In the genomic region with DNA sequence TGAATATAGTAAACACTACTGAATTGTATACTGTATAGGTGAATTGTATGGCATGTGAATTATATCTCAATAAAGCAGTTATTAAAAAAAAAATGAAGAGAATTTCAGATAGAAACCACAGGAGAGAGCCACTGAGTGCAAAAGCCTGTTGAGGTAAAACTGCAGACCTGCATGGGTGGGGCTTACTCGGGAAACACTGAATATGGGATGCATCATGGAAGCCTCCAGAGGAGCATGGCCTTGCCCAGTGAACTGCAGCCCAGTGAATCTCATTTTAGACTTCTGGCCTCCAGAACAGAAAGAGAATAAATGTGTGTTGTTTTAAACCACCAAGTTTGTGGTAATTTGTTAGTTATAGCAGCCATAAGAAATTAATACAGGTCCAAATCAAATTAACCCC, we compare ENCODE assay signal across 27 cellular contexts.
"Had no signal": no experiment of that assay in that cellular context is flagged by ENCODE, and none has a peak within 500 bp of the region (broad histone marks: within the 10 kb centered on the region; RNA-seq: fewer than 3 reads in every experiment).

No MANE protein-coding gene starts in this region.

- DNase-seq: activated CD4-positive, alpha-beta memory T cell treated with anti-CD3 and anti-CD28 coated beads for 36 hours; activated CD4-positive, alpha-beta T cell treated with anti-CD3 and anti-CD28 coated beads for 4 hours; activated CD8-positive, alpha-beta memory T cell treated with anti-CD3 and anti-CD28 coated beads, Interleukin-2, amount 10 ng/mL, durations not matched to agents 7 days and 5 days; activated gamma-delta T cell treated with Interleukin-2 at 50 U/mL for 16 hours; activated naive CD8-positive, alpha-beta T cell treated with anti-CD3 and anti-CD28 coated beads for 36 hours; activated T-cell treated with anti-CD3 and anti-CD28 coated beads for 4 hours; amniotic stem cell; colonic mucosa; endodermal cell; esophagus squamous epithelium; gastrocnemius medialis; hippocampal formation; left ventricle myocardium superior; mammary epithelial cell; midbrain; nucleus accumbens; right cardiac atrium; stimulated activated CD4-positive, alpha-beta T cell treated with anti-CD3 and anti-CD28 coated beads, Interleukin-1b, Interleukin-23, amount 100 ng/mL, for 48 hours; stimulated activated naive CD8-positive, alpha-beta T cell treated with anti-CD3 and anti-CD28 coated beads, Interleukin-15, amount 100 ng/mL, for 72 hours; T-helper 1 cell; tibial artery had no signal

- H3K27me3 Mint-ChIP-seq: activated CD4-positive, alpha-beta memory T cell treated with anti-CD3 and anti-CD28 coated beads for 36 hours; activated CD8-positive, alpha-beta memory T cell treated with anti-CD3 and anti-CD28 coated beads, Interleukin-2, amount 10 ng/mL, durations not matched to agents 7 days and 5 days; activated naive CD8-positive, alpha-beta T cell treated with anti-CD3 and anti-CD28 coated beads for 36 hours; stimulated activated naive CD8-positive, alpha-beta T cell treated with anti-CD3 and anti-CD28 coated beads, Interleukin-15, amount 100 ng/mL, for 72 hours had no signal

- FAIRE-seq: urothelium cell line had no signal

- H2AFZ ChIP-seq: parathyroid adenoma had no signal

- H3K79me2 ChIP-seq: parathyroid adenoma had no signal

- H3K4me1 ChIP-seq: breast epithelium, colonic mucosa, esophagus squamous epithelium, gastrocnemius medialis, parathyroid adenoma had no signal

- H3K4me1 Mint-ChIP-seq: activated CD8-positive, alpha-beta memory T cell treated with anti-CD3 and anti-CD28 coated beads, Interleukin-2, amount 10 ng/mL, durations not matched to agents 7 days and 5 days; activated naive CD8-positive, alpha-beta T cell treated with anti-CD3 and anti-CD28 coated beads for 36 hours; endodermal cell; stimulated activated effector memory CD8-positive, alpha-beta T cell treated with anti-CD3 and anti-CD28 coated beads, Interleukin-12 subunit alpha, Interleukin-12 subunit beta, amount 100 ng/mL, for 72 hours; stimulated activated naive CD8-positive, alpha-beta T cell treated with anti-CD3 and anti-CD28 coated beads, Interleukin-15, amount 100 ng/mL, for 72 hours had no signal

- H3K27ac Mint-ChIP-seq: activated CD4-positive, alpha-beta memory T cell treated with anti-CD3 and anti-CD28 coated beads for 36 hours; activated CD8-positive, alpha-beta memory T cell treated with anti-CD3 and anti-CD28 coated beads, Interleukin-2, amount 10 ng/mL, durations not matched to agents 7 days and 5 days; activated naive CD8-positive, alpha-beta T cell treated with anti-CD3 and anti-CD28 coated beads for 36 hours; activated T-helper 1 cell treated with anti-CD3 and anti-CD28 coated beads, Interleukin-12 subunit alpha, Interleukin-12 subunit beta, Interleukin-2, Interleukin-4 antibody, amounts not matched to agents 30 ng/mL and 10 ng/mL and 1 ng/mL, durations not matched to agents 14 hours and 24 hours and 36 hours; endodermal cell had no signal

- H3K9me3 ChIP-seq: breast epithelium, colonic mucosa, esophagus squamous epithelium, gastrocnemius medialis, tibial artery had no signal

- H3K36me3 ChIP-seq: colonic mucosa had no signal

- H3K27me3 ChIP-seq: breast epithelium, colonic mucosa, esophagus squamous epithelium, gastrocnemius medialis, tibial artery had no signal

- H3K27ac ChIP-seq: breast epithelium, colonic mucosa, esophagus squamous epithelium, gastrocnemius medialis, parathyroid adenoma, skin epidermis, tibial artery had no signal

- ATAC-seq: activated CD8-positive, alpha-beta memory T cell treated with anti-CD3 and anti-CD28 coated beads, Interleukin-2, amount 10 ng/mL, durations not matched to agents 7 days and 5 days; gastrocnemius medialis; left ventricle myocardium superior; right cardiac atrium; stimulated activated effector memory CD8-positive, alpha-beta T cell treated with anti-CD3 and anti-CD28 coated beads, Interleukin-12 subunit alpha, Interleukin-12 subunit beta, amount 100 ng/mL, for 72 hours; stimulated activated naive CD8-positive, alpha-beta T cell treated with anti-CD3 and anti-CD28 coated beads, Interleukin-15, amount 100 ng/mL, for 72 hours had no signal

- H3K9me3 Mint-ChIP-seq: activated CD4-positive, alpha-beta memory T cell treated with anti-CD3 and anti-CD28 coated beads for 36 hours; activated naive CD8-positive, alpha-beta T cell treated with anti-CD3 and anti-CD28 coated beads for 36 hours; activated T-helper 1 cell treated with anti-CD3 and anti-CD28 coated beads, Interleukin-12 subunit alpha, Interleukin-12 subunit beta, Interleukin-2, Interleukin-4 antibody, amounts not matched to agents 30 ng/mL and 10 ng/mL and 1 ng/mL, durations not matched to agents 14 hours and 24 hours and 36 hours; endodermal cell; stimulated activated effector memory CD8-positive, alpha-beta T cell treated with anti-CD3 and anti-CD28 coated beads, Interleukin-12 subunit alpha, Interleukin-12 subunit beta, amount 100 ng/mL, for 72 hours; stimulated activated naive CD8-positive, alpha-beta T cell treated with anti-CD3 and anti-CD28 coated beads, Interleukin-15, amount 100 ng/mL, for 72 hours had no signal

- H3K4me3 ChIP-seq: breast epithelium, colonic mucosa, esophagus squamous epithelium, gastrocnemius medialis, skin epidermis, tibial artery had no signal

- H3K9ac ChIP-seq: parathyroid adenoma had no signal

- H3K4me3 Mint-ChIP-seq: activated CD4-positive, alpha-beta memory T cell treated with anti-CD3 and anti-CD28 coated beads for 36 hours; activated CD8-positive, alpha-beta memory T cell treated with anti-CD3 and anti-CD28 coated beads, Interleukin-2, amount 10 ng/mL, durations not matched to agents 7 days and 5 days; activated naive CD8-positive, alpha-beta T cell treated with anti-CD3 and anti-CD28 coated beads for 36 hours; activated T-helper 1 cell treated with anti-CD3 and anti-CD28 coated beads, Interleukin-12 subunit alpha, Interleukin-12 subunit beta, Interleukin-2, Interleukin-4 antibody, amounts not matched to agents 30 ng/mL and 10 ng/mL and 1 ng/mL, durations not matched to agents 14 hours and 24 hours and 36 hours; endodermal cell; stimulated activated effector memory CD8-positive, alpha-beta T cell treated with anti-CD3 and anti-CD28 coated beads, Interleukin-12 subunit alpha, Interleukin-12 subunit beta, amount 100 ng/mL, for 72 hours; stimulated activated naive CD8-positive, alpha-beta T cell treated with anti-CD3 and anti-CD28 coated beads, Interleukin-15, amount 100 ng/mL, for 72 hours had no signal
